ENCODE assay signal across 22 cellular contexts in genomic region chr18:37716106-37716708, GRCh38.
DNase-seq lines count a peak whose midpoint lies in the region; ATAC-seq and TF ChIP-seq lines count a peak whose summit lies in the region.
"Had no signal": no experiment of that assay in that cellular context is flagged by ENCODE, and none has a peak within 500 bp of the region (broad histone marks: within the 10 kb centered on the region; RNA-seq: fewer than 3 reads in every experiment).

No MANE protein-coding gene starts in this region.

- no peaks in the 10 kb centered on the region for H3K9me2 ChIP-seq in hepatocyte (replicated peaks; ENCODE audit: insufficient read depth)

- H4K20me1 ChIP-seq in hepatocyte (ENCODE audit: insufficient read depth, poor library complexity, severe bottlenecking), result no peaks in the 10 kb centered on the region
- H4K20me1 ChIP-seq: BLaER1 treated with 17β-estradiol and CSF1 and Interleukin-3, amounts not matched to agents 10 nM and 100 nM had no signal

- no peak for TF ChIP-seq POLR2A in breast epithelium (IDR thresholded peaks at IDR 0.05)

- H3K4me1 ChIP-seq in hepatocyte (ENCODE audit: insufficient read depth), result peaks cover 5% of the 10 kb centered on the region
- no peaks in the 10 kb centered on the region for H3K4me1 ChIP-seq in breast epithelium
- H3K4me1 ChIP-seq: Caco-2 had no signal

- H3K9me3 ChIP-seq in hepatocyte (ENCODE audit: low read depth), result no peaks in the 10 kb centered on the region
- no peaks in the 10 kb centered on the region for H3K9me3 ChIP-seq in breast epithelium
- H3K9me3 ChIP-seq: BLaER1 treated with 17β-estradiol and CSF1 and Interleukin-3, amounts not matched to agents 10 nM and 100 nM; Caco-2 had no signal

- TF ChIP-seq CTCF in hepatocyte (IDR thresholded peaks at IDR 0.05; ENCODE audit: poor library complexity) (no peak), breast epithelium (IDR thresholded peaks at IDR 0.05) (no peak)

- peak overlapping the region; percentile 25 for H3K27ac ChIP-seq in hepatocyte
- no peak overlapping the region for H3K27ac ChIP-seq in breast epithelium
- H3K27ac ChIP-seq: BLaER1 treated with 17β-estradiol and CSF1 and Interleukin-3, amounts not matched to agents 10 nM and 100 nM; C4-2B had no signal

- H3K4me3 ChIP-seq in hepatocyte, result no peak overlapping the region
- H3K4me3 ChIP-seq in breast epithelium, result no peak overlapping the region
- H3K4me3 ChIP-seq: BLaER1 treated with 17β-estradiol and CSF1 and Interleukin-3, amounts not matched to agents 10 nM and 100 nM had no signal

- 81% methylated on average over 5 of the region's 5 CpGs for WGBS in hepatocyte (ENCODE audit: low lambda C conversion rate, missing lambda C conversion rate)

- H3K36me3 ChIP-seq in hepatocyte (replicated peaks; ENCODE audit: insufficient read depth, low read depth) (no peaks in the 10 kb centered on the region), breast epithelium (no peaks in the 10 kb centered on the region)
- H3K36me3 ChIP-seq: BLaER1 treated with 17β-estradiol and CSF1 and Interleukin-3, amounts not matched to agents 10 nM and 100 nM had no signal

- no peak overlapping the region for H3K4me2 ChIP-seq in hepatocyte
- H3K4me2 ChIP-seq: BLaER1 treated with 17β-estradiol and CSF1 and Interleukin-3, amounts not matched to agents 10 nM and 100 nM had no signal

- no peaks in the 10 kb centered on the region for H3K27me3 ChIP-seq in hepatocyte
- no peaks in the 10 kb centered on the region for H3K27me3 ChIP-seq in breast epithelium
- H3K27me3 ChIP-seq: BLaER1 treated with 17β-estradiol and CSF1 and Interleukin-3, amounts not matched to agents 10 nM and 100 nM had no signal

- no peak for ATAC-seq in HG02571 (IDR thresholded peaks at IDR 0.05; ENCODE audit: unreplicated experiment)
- ATAC-seq: CD8-positive, alpha-beta T cell had no signal

- no peaks in the 10 kb centered on the region for H3K79me2 ChIP-seq in hepatocyte

- no peak overlapping the region for H2AFZ ChIP-seq in hepatocyte

- peak; percentile 60 for DNase-seq in G401 (ENCODE audit: low spot score)
- DNase-seq in cerebellar cortex (ENCODE audit: low spot score), result peak; percentile 53
- peak; percentile 39 for DNase-seq in hepatocyte (ENCODE audit: low spot score)
- no peak for DNase-seq in breast epithelium (ENCODE audit: low spot score in 2 of 2)
- no peak for DNase-seq in NCI-H510A (lab: John Stamatoyannopoulos, UW)
- DNase-seq in Ammon's horn (ENCODE audit: low spot score), result no peak
- DNase-seq: 8988T; ACHN; Caco-2; Calu3; CD4-positive, alpha-beta T cell; CD8-positive, alpha-beta T cell; DMS 273 treated with DMSO at 0.1 percent for 48 hours; DMS153; DMS53; DMS79; DND-41; EL; GF-D8 had no signal

- intact Hi-C loops in breast epithelium (cut with DNase I; ENCODE audit: low total_unique reads), result no loop called here

- in situ Hi-C loops in G401 (cut with HindIII; ENCODE audit: low sequenced_read_pairs), result no loop called here

Comparison
In these comparisons a context has a peak if more than half of its experiments do, and no peak if none do; other contexts are left out.
1. DNase-seq: peak in G401 (single experiment), cerebellar cortex (single experiment) and hepatocyte (single experiment); none in breast epithelium (0 of 2), NCI-H510A (single experiment) and Ammon's horn (single experiment).